20 cellular contexts compared by ENCODE assay signal in the genomic region with DNA sequence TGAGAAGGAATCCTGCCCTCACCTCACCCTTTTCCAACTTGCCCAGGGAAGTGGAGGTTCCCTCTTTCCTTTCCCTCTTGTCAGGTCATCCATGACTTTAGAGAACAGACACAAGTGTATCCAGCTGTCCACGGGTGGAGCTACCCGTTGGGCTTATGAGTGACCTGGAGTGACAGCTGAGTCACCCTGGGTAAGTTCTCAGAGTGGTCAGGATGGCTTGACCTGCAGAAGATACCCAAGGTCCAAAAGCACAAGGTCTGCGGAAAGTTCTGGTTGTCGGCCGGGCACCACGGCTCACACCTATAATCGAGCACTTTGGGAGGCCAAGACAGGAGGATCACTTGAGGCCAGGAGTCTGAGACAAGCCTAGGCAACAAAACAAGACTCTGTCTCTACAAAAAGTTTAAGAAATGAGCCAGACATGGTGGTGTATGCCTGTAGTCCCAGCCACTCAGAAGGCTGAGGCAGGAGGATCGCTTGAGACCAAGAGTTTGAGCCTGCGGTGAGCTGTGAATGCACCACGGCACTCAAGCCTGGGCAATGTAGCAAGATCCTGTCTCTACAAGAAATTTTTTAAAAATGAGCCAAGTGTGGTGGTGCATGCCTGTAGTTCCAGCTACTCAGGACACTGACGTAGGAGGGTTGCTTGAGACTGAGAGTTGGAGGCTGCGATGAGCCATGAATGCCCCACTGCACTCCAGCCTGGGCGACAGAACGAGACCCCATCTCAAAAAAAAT. TPM values are rescaled to one million over a fixed set of nuclear protein-coding genes. Genes with fewer than 3 reads are reported as not detected.
DNase-seq lines count a peak whose midpoint lies in the region; ATAC-seq, FAIRE-seq and TF ChIP-seq lines count a peak whose summit lies in the region.
"Had no signal": no experiment of that assay in that cellular context is flagged by ENCODE, and none has a peak within 500 bp of the region (broad histone marks: within the 10 kb centered on the region; RNA-seq: fewer than 3 reads in every experiment).

No MANE protein-coding gene starts in this region.

- no peak overlapping the region for H3K4me3 ChIP-seq in breast epithelium
- H3K4me3 ChIP-seq in PC-9, result no peak overlapping the region
- no peak overlapping the region for H3K4me3 ChIP-seq in kidney (ENCODE audit: low read length in 2 of 2)
- H3K4me3 ChIP-seq: BLaER1 treated with 17β-estradiol and CSF1 and Interleukin-3, amounts not matched to agents 10 nM and 100 nM; HAP-1; SJCRH30 had no signal

- H3K4me3 Mint-ChIP-seq in MCF 10A (ENCODE audit: unreplicated experiment), result no peak overlapping the region
- peak overlapping the region in 1 of 2 donors; percentile 37 for H3K4me3 Mint-ChIP-seq in stimulated activated naive B cell treated with anti-CD40 and anti-IgM and Interleukin-4, amounts not matched to agents 10 μg/mL and 1 μg/mL and 100 μg/mL, for 72 hours

- no peaks in the 10 kb centered on the region for H3K27me3 Mint-ChIP-seq in MCF 10A (ENCODE audit: insufficient read depth, unreplicated experiment)
- H3K27me3 Mint-ChIP-seq in stimulated activated naive B cell treated with anti-CD40 and anti-IgM and Interleukin-4, amounts not matched to agents 10 μg/mL and 1 μg/mL and 100 μg/mL, for 72 hours, result no peaks in the 10 kb centered on the region

- no peaks in the 10 kb centered on the region for H3K9me2 ChIP-seq in PC-9 (ENCODE audit: insufficient read depth)

- H3K9ac ChIP-seq in kidney (ENCODE audit: low read length in 2 of 2), result no peak overlapping the region
- H3K9ac ChIP-seq: BLaER1 treated with 17β-estradiol and CSF1 and Interleukin-3, amounts not matched to agents 10 nM and 100 nM had no signal

- H3K36me3 Mint-ChIP-seq in MCF 10A (ENCODE audit: insufficient read depth, unreplicated experiment), result peaks cover 57% of the 10 kb centered on the region
- peaks cover 56 to 76% of the 10 kb centered on the region in 2 donors for H3K36me3 Mint-ChIP-seq in stimulated activated naive B cell treated with anti-CD40 and anti-IgM and Interleukin-4, amounts not matched to agents 10 μg/mL and 1 μg/mL and 100 μg/mL, for 72 hours

- intact Hi-C loops in MCF 10A (cut with micrococcal nuclease), result no loop called here
- intact Hi-C loops in breast epithelium (cut with DNase I; ENCODE audit: low total_unique reads), result no loop called here
- intact Hi-C loops in PC-9 (cut with micrococcal nuclease; ENCODE audit: unreplicated experiment), result no loop called here
- intact Hi-C loops in kidney (cut with DNase I), result no loop called here

- H3K4me1 Mint-ChIP-seq in MCF 10A (ENCODE audit: insufficient read depth, unreplicated experiment), result no peaks in the 10 kb centered on the region
- H3K4me1 Mint-ChIP-seq in stimulated activated naive B cell treated with anti-CD40 and anti-IgM and Interleukin-4, amounts not matched to agents 10 μg/mL and 1 μg/mL and 100 μg/mL, for 72 hours, result peaks cover 8 to 9% of the 10 kb centered on the region in 2 donors

- H3K4me1 ChIP-seq in breast epithelium, result no peaks in the 10 kb centered on the region
- no peaks in the 10 kb centered on the region for H3K4me1 ChIP-seq in PC-9 (replicated peaks; ENCODE audit: insufficient read depth)
- peaks cover 16 to 24% of the 10 kb centered on the region in 2 donors for H3K4me1 ChIP-seq in kidney (ENCODE audit: control insufficient read depth in 1 of 2, insufficient read depth in 1 of 2, low read depth in 1 of 2, low read length in 2 of 2)
- H3K4me1 ChIP-seq: HAP-1, SJCRH30 had no signal

- BruUV-seq in MCF 10A (replicated peaks; lab: Mats Ljungman, UMichigan), result TSS peak; percentile 84
- BruUV-seq in PC-9 (replicated peaks; lab: Mats Ljungman, UMichigan), result TSS peak; percentile 86

- H3K27ac Mint-ChIP-seq in MCF 10A (ENCODE audit: low read depth, unreplicated experiment), result no peak overlapping the region
- peak overlapping the region; percentile 75 for H3K27ac Mint-ChIP-seq in stimulated activated naive B cell treated with anti-CD40 and anti-IgM and Interleukin-4, amounts not matched to agents 10 μg/mL and 1 μg/mL and 100 μg/mL, for 72 hours

- H3K9me3 Mint-ChIP-seq in MCF 10A (ENCODE audit: unreplicated experiment), result no peaks in the 10 kb centered on the region
- peaks cover 0 to 5% of the 10 kb centered on the region in 2 donors for H3K9me3 Mint-ChIP-seq in stimulated activated naive B cell treated with anti-CD40 and anti-IgM and Interleukin-4, amounts not matched to agents 10 μg/mL and 1 μg/mL and 100 μg/mL, for 72 hours

- TF ChIP-seq CTCF in MCF 10A (IDR thresholded peaks at IDR 0.05; ENCODE audit: unreplicated experiment) (no peak), breast epithelium (IDR thresholded peaks at IDR 0.05) (no peak), PC-9 (conservative IDR thresholded peaks at IDR 0.05) (no peak), kidney (IDR thresholded peaks at IDR 0.05; ENCODE audit: borderline replicate concordance, extremely low read depth, insufficient read depth) (no peak)

- ATAC-seq in stimulated activated naive B cell treated with anti-CD40 and anti-IgM and Interleukin-4, amounts not matched to agents 10 μg/mL and 1 μg/mL and 100 μg/mL, for 72 hours (replicated peaks), result no peak
- ATAC-seq in HG03342 (IDR thresholded peaks at IDR 0.05; ENCODE audit: unreplicated experiment) (no peak), GM21447 (IDR thresholded peaks at IDR 0.05; ENCODE audit: unreplicated experiment) (no peak)

- CTCF ChIA-PET in MCF 10A (lab: Yijun Ruan, JAX), result interaction anchor here (0.6 to 1.6 kb wide), 4 partner anchors 11 to 50 kb away, joined by 3 to 11 read pairs (median 5); no protein-coding TSS in a partner anchor
- CTCF ChIA-PET in PC-9 (lab: Charles Lee), result no interaction called here

- H3K4me2 ChIP-seq in PC-9, result no peak overlapping the region
- H3K4me2 ChIP-seq: BLaER1 treated with 17β-estradiol and CSF1 and Interleukin-3, amounts not matched to agents 10 nM and 100 nM had no signal

- POLR2A ChIA-PET in MCF 10A (lab: Yijun Ruan, JAX) (interaction anchor here (0.6 to 1.5 kb wide), 4 partner anchors 16 to 31 kb away, joined by 3 to 4 read pairs (median 3); partner anchors contain the start of gene CNDP2), PC-9 (lab: Charles Lee; ENCODE audit: unreplicated experiment) (no interaction called here)

- TF ChIP-seq POLR2A in breast epithelium (IDR thresholded peaks at IDR 0.05), result no peak

- no peak for FAIRE-seq in kidney (lab: Jason Lieb, UNC)

- H3K36me3 ChIP-seq in breast epithelium (peaks cover 6% of the 10 kb centered on the region), PC-9 (ENCODE audit: low read depth) (0 out of 2 replicates have a peak, but pooled peaks cover 4% of the 10 kb centered on the region), kidney (ENCODE audit: control insufficient read depth in 1 of 2, insufficient read depth in 2 of 2, low read length in 2 of 2) (peaks cover 32 to 56% of the 10 kb centered on the region in 2 donors)
- H3K36me3 ChIP-seq: HAP-1, SJCRH30 had no signal

- DNase-seq in MCF 10A (ENCODE audit: unreplicated experiment) (no peak), breast epithelium (ENCODE audit: low spot score in 2 of 2) (no peak), PC-9 (no peak), kidney (peak; percentile 13), NCI-H510A treated with DMSO at 0.1 percent for 48 hours (lab: John Stamatoyannopoulos, UW) (no peak)
- DNase-seq in stimulated activated naive B cell treated with anti-CD40 and anti-IgM and Interleukin-4, amounts not matched to agents 10 μg/mL and 1 μg/mL and 100 μg/mL, for 72 hours, result no peak
- DNase-seq: Karpas-422, MM.1S, NCI-H1092 treated with DMSO at 0.1 percent for 48 hours, NCI-H1694, NCI-H2107, NCI-H2227 treated with DMSO at 0.1 percent for 48 hours, NCI-H524 treated with DMSO at 0.1 percent for 48 hours, SJCRH30 had no signal

- H3K27me3 ChIP-seq in breast epithelium (no peaks in the 10 kb centered on the region), PC-9 (ENCODE audit: insufficient read depth, low read depth) (no peaks in the 10 kb centered on the region)
- H3K27me3 ChIP-seq: BLaER1 treated with 17β-estradiol and CSF1 and Interleukin-3, amounts not matched to agents 10 nM and 100 nM; SJCRH30 had no signal

- H3F3A ChIP-seq in PC-9 (ENCODE audit: insufficient read depth, low read depth), result 0 out of 2 replicates have a peak, but pooled peaks cover 8% of the 10 kb centered on the region

- H3K79me2 ChIP-seq in PC-9 (ENCODE audit: low read depth), result no peaks in the 10 kb centered on the region

- H4K20me1 ChIP-seq in PC-9 (ENCODE audit: insufficient read depth), result no peaks in the 10 kb centered on the region

- no peak overlapping the region for H3K27ac ChIP-seq in breast epithelium
- no peak overlapping the region for H3K27ac ChIP-seq in PC-9
- H3K27ac ChIP-seq in kidney (ENCODE audit: low read depth in 2 of 2, low read length in 2 of 2), result no peak overlapping the region
- H3K27ac ChIP-seq: BLaER1 treated with 17β-estradiol and CSF1 and Interleukin-3, amounts not matched to agents 10 nM and 100 nM; RWPE1; SJCRH30 had no signal

- H2AFZ ChIP-seq in PC-9, result no peak overlapping the region

- H3K9me3 ChIP-seq in breast epithelium, result no peaks in the 10 kb centered on the region
- H3K9me3 ChIP-seq in PC-9 (ENCODE audit: insufficient read depth, low read depth), result no peaks in the 10 kb centered on the region
- no peaks in the 10 kb centered on the region for H3K9me3 ChIP-seq in kidney (ENCODE audit: control insufficient read depth in 1 of 2, low read length in 2 of 2)
- H3K9me3 ChIP-seq: BLaER1 treated with 17β-estradiol and CSF1 and Interleukin-3, amounts not matched to agents 10 nM and 100 nM; HAP-1; SJCRH30 had no signal

RNA-seq across cellular contexts. Expression of gene CNDP1, which starts 14.0 kb away (rescaled TPM):
- total RNA-seq in MCF 10A (2022), result not detected in 2 replicates
- under 1 TPM in 1 of 3 donors, not detected in 2; 0.33 TPM for total RNA-seq in breast epithelium
- total RNA-seq in PC-9 (2021), result not detected in 2 replicates
- 1.4 TPM for total RNA-seq in kidney
- polyA plus RNA-seq in kidney (ENCODE audit: insufficient read depth, low read depth, low replicate concordance), result 2.9 TPM
- total RNA-seq: A172, SJCRH30 had no signal

RNA-seq across cellular contexts. Expression of gene CNDP2, which starts 24.1 kb away (rescaled TPM):
- total RNA-seq in MCF 10A (2022) (194 and 219 TPM in 2 replicates), breast epithelium (100 to 1,000 TPM in 1 of 3 donors, 10 to 100 TPM in 2; 81.0 to 104 (median 95.7) TPM), PC-9 (2021) (161 and 183 TPM in 2 replicates), kidney (740 TPM)
- 499 TPM for polyA plus RNA-seq in kidney (ENCODE audit: insufficient read depth, low read depth, low replicate concordance)
